1 cellular context compared by ENCODE assay signal in genomic region chr18:59718108-59719057, GRCh38.
TF ChIP-seq lines count a peak whose summit lies in the region.

No MANE protein-coding gene starts in this region.

TF ChIP-seq in SK-N-SH treated with all-trans-retinoic acid at 6 μM for 48 hours, 23 proteins besides CTCF, POLR2A, EP300 and RAD21 (continued from another document):
- no peak for TF ChIP-seq POU6F1 (CRISPR knock-in tag; IDR thresholded peaks at IDR 0.05; ENCODE audit: borderline replicate concordance, low read depth)
- TF ChIP-seq TSHZ2 (CRISPR knock-in tag; IDR thresholded peaks at IDR 0.05), result no peak
- no peak for TF ChIP-seq BACH2 (CRISPR knock-in tag; IDR thresholded peaks at IDR 0.05; ENCODE audit: borderline replicate concordance)
- TF ChIP-seq GLIS3 (CRISPR knock-in tag; IDR thresholded peaks at IDR 0.05), result no peak
- no peak for TF ChIP-seq TCF4 (CRISPR knock-in tag; IDR thresholded peaks at IDR 0.05; ENCODE audit: borderline replicate concordance)
- no peak for TF ChIP-seq ARNTL (CRISPR knock-in tag; IDR thresholded peaks at IDR 0.05; ENCODE audit: borderline replicate concordance, low read depth)
- TF ChIP-seq ZNF70 (CRISPR knock-in tag; IDR thresholded peaks at IDR 0.05), result peak; percentile 79
- TF ChIP-seq OSR1 (CRISPR knock-in tag; IDR thresholded peaks at IDR 0.05), result no peak
- no peak for TF ChIP-seq ZNF8 (CRISPR knock-in tag; IDR thresholded peaks at IDR 0.05)
- TF ChIP-seq CSRNP3 (CRISPR knock-in tag; IDR thresholded peaks at IDR 0.05), result no peak
- TF ChIP-seq TOX (CRISPR knock-in tag; IDR thresholded peaks at IDR 0.05; ENCODE audit: borderline replicate concordance), result no peak
- peak; percentile 79 for TF ChIP-seq ISL1 (CRISPR knock-in tag; IDR thresholded peaks at IDR 0.05)
- no peak for TF ChIP-seq ZFP30 (CRISPR knock-in tag; IDR thresholded peaks at IDR 0.05)
- no peak for TF ChIP-seq SNAI2 (CRISPR knock-in tag; IDR thresholded peaks at IDR 0.05)
